ENCODE assay signal across 8 cellular contexts in genomic region chr2:178195390-178196166, GRCh38. TPM values are rescaled to one million over a fixed set of nuclear protein-coding genes. Genes with fewer than 3 reads are reported as not detected.
DNase-seq lines count a peak whose midpoint lies in the region; ATAC-seq and TF ChIP-seq lines count a peak whose summit lies in the region.

No MANE protein-coding gene starts in this region.

- H3K27me3 Mint-ChIP-seq in CD4-positive, CD25-positive, alpha-beta regulatory T cell, result peaks cover 70% of the 10 kb centered on the region
- peaks cover 44 to 68% of the 10 kb centered on the region in 2 donors for H3K27me3 Mint-ChIP-seq in natural killer cell (ENCODE audit: low read depth in 2 of 2)

- peaks cover 0 to 13% (median 5%) of the 10 kb centered on the region in 4 donors for H3K4me1 Mint-ChIP-seq in CD4-positive, CD25-positive, alpha-beta regulatory T cell
- H3K4me1 Mint-ChIP-seq in natural killer cell, result peaks cover 5 to 14% of the 10 kb centered on the region in 2 donors

- intact Hi-C loops in colonic mucosa (cut with DNase I) (no loop called here), natural killer cell (cut with micrococcal nuclease) (no loop called here)

- peaks cover 50% of the 10 kb centered on the region for H3K27me3 ChIP-seq in CD4-positive, CD25-positive, alpha-beta regulatory T cell (ENCODE audit: control insufficient read depth, insufficient read depth, low read length)
- peaks cover 21% of the 10 kb centered on the region for H3K27me3 ChIP-seq in colonic mucosa

- no peak overlapping the region for H3K27ac Mint-ChIP-seq in CD4-positive, CD25-positive, alpha-beta regulatory T cell
- no peak overlapping the region for H3K27ac Mint-ChIP-seq in natural killer cell

- H3K9me3 ChIP-seq in CD4-positive, CD25-positive, alpha-beta regulatory T cell (ENCODE audit: control insufficient read depth in 2 of 2, low read length in 2 of 2), result no peaks in the 10 kb centered on the region
- no peaks in the 10 kb centered on the region for H3K9me3 ChIP-seq in colonic mucosa

- DNase-seq in CD4-positive, CD25-positive, alpha-beta regulatory T cell, result peak in 1 of 3 donors; percentile 2
- DNase-seq in Kasumi-1 (lab: John Stamatoyannopoulos, UW) (peak; percentile 33 to 46), colonic mucosa (no peak), natural killer cell (no peak), midbrain (lab: John Stamatoyannopoulos, UW) (no peak), NCI-H82 treated with DMSO at 0.1 percent for 48 hours (lab: John Stamatoyannopoulos, UW; ENCODE audit: unreplicated experiment) (no peak)
- DNase-seq in activated CD4-positive, CD25-positive, alpha-beta regulatory T cell (lab: John Stamatoyannopoulos, UW), result no peak

- H3K4me1 ChIP-seq in CD4-positive, CD25-positive, alpha-beta regulatory T cell (ENCODE audit: control insufficient read depth, insufficient read depth, low read length, poor library complexity, severe bottlenecking), result peaks cover 19% of the 10 kb centered on the region
- H3K4me1 ChIP-seq in colonic mucosa, result peaks cover 4% of the 10 kb centered on the region

- H3K9me3 Mint-ChIP-seq in CD4-positive, CD25-positive, alpha-beta regulatory T cell, result no peaks in the 10 kb centered on the region
- H3K9me3 Mint-ChIP-seq in natural killer cell, result peaks cover 0 to 3% of the 10 kb centered on the region in 2 donors

- peak overlapping the region; percentile 27 for H3K4me3 ChIP-seq in CD4-positive, CD25-positive, alpha-beta regulatory T cell (ENCODE audit: low read depth, low read length)
- peak overlapping the region; percentile 87 for H3K4me3 ChIP-seq in colonic mucosa

- ATAC-seq in CD4-positive, CD25-positive, alpha-beta regulatory T cell (ENCODE audit: low read depth in 2 of 2), result no peak
- ATAC-seq in natural killer cell, result no peak
- no peak for ATAC-seq in HG02885 (IDR thresholded peaks at IDR 0.05; ENCODE audit: poor library complexity, unreplicated experiment)

- peak overlapping the region; percentile 57 to 88 (median 72) for H3K4me3 Mint-ChIP-seq in CD4-positive, CD25-positive, alpha-beta regulatory T cell
- peak overlapping the region; percentile 83 for H3K4me3 Mint-ChIP-seq in natural killer cell

- TF ChIP-seq CTCF in colonic mucosa (IDR thresholded peaks at IDR 0.05), result no peak
- TF ChIP-seq CTCF in natural killer cell (IDR thresholded peaks at IDR 0.05), result no peak

- no peaks in the 10 kb centered on the region for H3K36me3 Mint-ChIP-seq in CD4-positive, CD25-positive, alpha-beta regulatory T cell
- peaks cover 7% of the 10 kb centered on the region for H3K36me3 Mint-ChIP-seq in natural killer cell

- no peak overlapping the region for H3K27ac ChIP-seq in CD4-positive, CD25-positive, alpha-beta regulatory T cell (ENCODE audit: insufficient read depth, low read length, poor library complexity, severe bottlenecking)
- no peak overlapping the region for H3K27ac ChIP-seq in colonic mucosa

- H3K9ac ChIP-seq in colonic mucosa (ENCODE audit: low read depth in 2 of 2, low read length in 2 of 2), result peak overlapping the region; percentile 43 to 72

- no peaks in the 10 kb centered on the region for H3K36me3 ChIP-seq in CD4-positive, CD25-positive, alpha-beta regulatory T cell (ENCODE audit: control insufficient read depth, insufficient read depth, low read length)
- H3K36me3 ChIP-seq in colonic mucosa, result no peaks in the 10 kb centered on the region

RNA-seq across cellular contexts. Expression of gene OSBPL6, which starts 1.3 kb away (rescaled TPM):
- not detected for total RNA-seq in CD4-positive, CD25-positive, alpha-beta regulatory T cell
- polyA plus RNA-seq in CD4-positive, CD25-positive, alpha-beta regulatory T cell, result under 1 TPM in 1 of 4 donors, not detected in 3; 0.34 TPM
- total RNA-seq in colonic mucosa (under 1 TPM; 0.58 to 0.72 TPM), natural killer cell (not detected)

Comparison
In these comparisons a context has a peak if more than half of its experiments do, and no peak if none do; other contexts are left out.
1. DNase-seq: peak in Kasumi-1 (2 of 2); none in colonic mucosa (single experiment), natural killer cell (single experiment), midbrain (single experiment), NCI-H82 treated with DMSO at 0.1 percent for 48 hours (single experiment) and activated CD4-positive, CD25-positive, alpha-beta regulatory T cell (0 of 4).